ENCODE assay signal across 26 cellular contexts in the genomic region with DNA sequence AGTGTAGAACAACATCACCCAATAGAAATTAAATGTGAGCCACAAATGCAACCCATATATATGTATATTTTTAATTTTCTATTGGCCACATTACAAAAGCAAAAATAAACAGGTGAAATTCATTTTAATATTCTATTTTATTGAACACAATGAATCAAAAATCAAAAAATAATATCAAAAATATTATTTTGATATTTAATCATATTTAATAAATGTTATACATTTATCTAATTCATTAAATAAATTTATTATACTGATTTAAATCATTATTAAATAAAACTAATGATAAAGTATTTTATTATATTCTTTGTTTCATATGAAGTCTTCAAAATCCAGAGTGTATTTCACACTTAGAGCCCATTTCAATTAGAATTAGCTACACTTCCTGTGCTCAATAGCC.
"Had no signal": no experiment of that assay in that cellular context is flagged by ENCODE, and none has a peak within 500 bp of the region (broad histone marks: within the 10 kb centered on the region; RNA-seq: fewer than 3 reads in every experiment).

No MANE protein-coding gene starts in this region.

- FAIRE-seq: urothelium cell line had no signal

- DNase-seq: hippocampal formation; left ventricle myocardium inferior; mesendoderm; naive B cell; natural killer cell; nephron progenitor cell; occipital lobe; right lobe of liver; stimulated activated CD4-positive, alpha-beta T cell treated with anti-CD3 and anti-CD28 coated beads, Interleukin-1b, Interleukin-23, amount 100 ng/mL, for 48 hours; stimulated activated CD4-positive, alpha-beta T cell treated with anti-CD3 and anti-CD28 coated beads, Interleukin-2, amount 100 ng/mL, for 48 hours; stimulated activated CD4-positive, alpha-beta T cell treated with anti-CD3 and anti-CD28 coated beads, Interleukin-4, amount 100 ng/mL, for 4 hours; stimulated activated CD8-positive, alpha-beta memory T cell treated with anti-CD3 and anti-CD28 coated beads, Interleukin-4, amount 100 ng/mL, for 48 hours; stimulated activated naive CD4-positive, alpha-beta T cell treated with Interleukin-2 at 50 U/mL for 16 hours; stimulated activated naive CD8-positive, alpha-beta T cell treated with anti-CD3 and anti-CD28 coated beads, Interleukin-15, amount 100 ng/mL, for 72 hours; substantia nigra; transverse colon; upper lobe of left lung had no signal

- H3K36me3 Mint-ChIP-seq: mesothelial cell of epicardium; naive B cell; natural killer cell; neural progenitor cell; stimulated activated memory B cell treated with anti-CD40 and anti-IgM and Interleukin-4, amounts not matched to agents 10 μg/mL and 1 μg/mL and 100 μg/mL, for 72 hours had no signal

- H3K27ac ChIP-seq: left ventricle myocardium inferior, neural progenitor cell, neutrophil, right atrium auricular region, right lobe of liver, transverse colon, upper lobe of left lung had no signal

- H3K4me1 Mint-ChIP-seq: mesothelial cell of epicardium; naive B cell; natural killer cell; nephron progenitor cell; neural progenitor cell; stimulated activated memory B cell treated with anti-CD40 and anti-IgM and Interleukin-4, amounts not matched to agents 10 μg/mL and 1 μg/mL and 100 μg/mL, for 72 hours; stimulated activated naive CD8-positive, alpha-beta T cell treated with anti-CD3 and anti-CD28 coated beads, Interleukin-15, amount 100 ng/mL, for 72 hours had no signal

- H3K27ac Mint-ChIP-seq: mesothelial cell of epicardium; naive B cell; natural killer cell; nephron progenitor cell; neural progenitor cell; progenitor cell of endocrine pancreas; stimulated activated memory B cell treated with anti-CD40 and anti-IgM and Interleukin-4, amounts not matched to agents 10 μg/mL and 1 μg/mL and 100 μg/mL, for 72 hours; stimulated activated naive CD8-positive, alpha-beta T cell treated with anti-CD3 and anti-CD28 coated beads, Interleukin-15, amount 100 ng/mL, for 72 hours had no signal

- H3K27me3 ChIP-seq: neural progenitor cell, neutrophil, right atrium auricular region, right lobe of liver, transverse colon, upper lobe of left lung had no signal

- H3K4me3 ChIP-seq: left ventricle myocardium inferior, lung, neural progenitor cell, right atrium auricular region, right lobe of liver, smooth muscle cell, transverse colon, upper lobe of left lung had no signal

- H3K9me3 ChIP-seq: neutrophil, right atrium auricular region, right lobe of liver, transverse colon, upper lobe of left lung had no signal

- H3K4me3 Mint-ChIP-seq: mesothelial cell of epicardium; naive B cell; natural killer cell; nephron progenitor cell; neural progenitor cell; stimulated activated memory B cell treated with anti-CD40 and anti-IgM and Interleukin-4, amounts not matched to agents 10 μg/mL and 1 μg/mL and 100 μg/mL, for 72 hours; stimulated activated naive CD8-positive, alpha-beta T cell treated with anti-CD3 and anti-CD28 coated beads, Interleukin-15, amount 100 ng/mL, for 72 hours had no signal

- H3K4me1 ChIP-seq: left ventricle myocardium inferior, neural progenitor cell, right atrium auricular region, right lobe of liver, transverse colon, upper lobe of left lung had no signal

- H3K27me3 Mint-ChIP-seq: naive B cell; progenitor cell of endocrine pancreas; stimulated activated memory B cell treated with anti-CD40 and anti-IgM and Interleukin-4, amounts not matched to agents 10 μg/mL and 1 μg/mL and 100 μg/mL, for 72 hours had no signal

- H3K9me3 Mint-ChIP-seq: stimulated activated naive CD8-positive, alpha-beta T cell treated with anti-CD3 and anti-CD28 coated beads, Interleukin-15, amount 100 ng/mL, for 72 hours had no signal

- H3K36me3 ChIP-seq: left ventricle myocardium inferior, neural progenitor cell, neutrophil, right atrium auricular region, right lobe of liver, transverse colon, upper lobe of left lung had no signal

- ATAC-seq: natural killer cell; right lobe of liver; stimulated activated memory B cell treated with anti-CD40 and anti-IgM and Interleukin-4, amounts not matched to agents 10 μg/mL and 1 μg/mL and 100 μg/mL, for 72 hours; stimulated activated naive CD8-positive, alpha-beta T cell treated with anti-CD3 and anti-CD28 coated beads, Interleukin-15, amount 100 ng/mL, for 72 hours had no signal
